In the genomic region with DNA sequence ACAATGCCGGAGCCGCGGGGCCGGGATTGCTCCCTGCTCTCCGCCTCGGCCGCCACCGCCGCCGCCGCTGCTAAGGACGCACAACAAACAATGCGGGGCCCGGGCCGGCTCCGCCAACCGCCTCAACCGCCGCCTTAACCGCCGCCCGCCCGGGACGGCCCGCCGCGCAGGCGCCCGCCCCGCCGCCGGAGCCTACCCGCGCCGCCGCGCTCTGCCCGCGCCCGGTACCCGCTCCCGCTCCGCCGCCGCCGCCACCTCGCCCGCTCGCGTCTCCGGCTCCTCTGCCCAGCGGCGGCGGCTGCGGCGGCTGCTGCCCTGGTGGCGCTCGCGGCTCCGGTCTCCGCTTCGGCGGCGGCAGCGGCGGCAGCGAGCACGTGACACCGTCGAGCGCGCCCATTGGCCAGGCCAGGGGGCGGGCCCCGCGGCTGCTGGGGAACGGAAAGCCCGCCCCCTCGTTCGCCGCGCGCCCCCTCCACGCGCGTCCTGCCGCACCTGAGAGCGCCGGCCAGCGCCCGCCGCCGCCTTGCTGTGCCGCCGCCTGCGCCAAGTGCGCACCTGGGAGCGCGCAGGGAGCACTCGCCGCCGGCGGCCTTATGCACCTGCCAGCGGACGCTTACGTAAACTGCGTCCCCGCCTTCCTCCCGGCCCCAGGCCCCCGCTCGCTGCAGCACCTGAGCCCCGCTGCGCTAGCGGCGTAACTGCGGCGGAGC, we compare ENCODE assay signal across 8 cellular contexts. TPM values are rescaled to one million over a fixed set of nuclear protein-coding genes. Genes with fewer than 3 reads are reported as not detected.
DNase-seq lines count a peak whose midpoint lies in the region; ATAC-seq and TF ChIP-seq lines count a peak whose summit lies in the region.

STRBP (minus strand) TSS at position 347 of the 710 bp plus-strand sequence. CDS start 84,452 bp downstream, outside the sequence.

- peak; percentile 93 for DNase-seq in Ammon's horn (ENCODE audit: low spot score)
- peak; percentile 96 for DNase-seq in GM19238 (ENCODE audit: insufficient read length, low spot score)
- DNase-seq in NCI-H460 (ENCODE audit: extremely low read depth, low read depth): peak; percentile 78
- DNase-seq in activated CD4-positive, alpha-beta T cell treated with anti-CD3 and anti-CD28 coated beads for 36 hours: peak; percentile 96
- peak; percentile 91 for DNase-seq in colonic mucosa
- DNase-seq in left kidney (ENCODE audit: low read depth, low spot score): peak; percentile 97
- peak; percentile 90 for DNase-seq in stimulated activated CD4-positive, alpha-beta T cell treated with anti-CD3 and anti-CD28 coated beads, Interleukin-1b, Interleukin-23, amount 100 ng/mL, for 48 hours

- ATAC-seq in HG03439 (IDR thresholded peaks at IDR 0.05; ENCODE audit: unreplicated experiment): peak; percentile 93
- peak; percentile 93 for ATAC-seq in activated CD4-positive, alpha-beta T cell treated with anti-CD3 and anti-CD28 coated beads for 36 hours

- POLR2A ChIA-PET in activated CD4-positive, alpha-beta T cell treated with anti-CD3 and anti-CD28 coated beads for 36 hours (lab: Charles Lee): no interaction called here

- H3K27ac Mint-ChIP-seq in activated CD4-positive, alpha-beta T cell treated with anti-CD3 and anti-CD28 coated beads for 36 hours: peak within 1 kb of the TSS; percentile 26

- CTCF ChIA-PET in activated CD4-positive, alpha-beta T cell treated with anti-CD3 and anti-CD28 coated beads for 36 hours (lab: Charles Lee): interaction anchor here (0.7 to 1.5 kb wide), 6 partner anchors 9 to 337 kb away, joined by 3 to 7 read pairs (median 3); partner anchors contain the start of gene ZBTB26

- peak within 1 kb of the TSS; percentile 66 for H3K27ac ChIP-seq in colonic mucosa

- no peaks in the 10 kb centered on the region for H3K36me3 ChIP-seq in colonic mucosa

- no peaks in the 10 kb centered on the region for H3K9me3 ChIP-seq in colonic mucosa

- H3K36me3 Mint-ChIP-seq in activated CD4-positive, alpha-beta T cell treated with anti-CD3 and anti-CD28 coated beads for 36 hours (ENCODE audit: low read depth): no peaks in the 10 kb centered on the region

- H3K9me3 Mint-ChIP-seq in activated CD4-positive, alpha-beta T cell treated with anti-CD3 and anti-CD28 coated beads for 36 hours (ENCODE audit: low read depth): no peaks in the 10 kb centered on the region

- no peak for TF ChIP-seq CTCF in colonic mucosa (IDR thresholded peaks at IDR 0.05)

- peaks cover 32% of the 10 kb centered on the region for H3K4me1 Mint-ChIP-seq in activated CD4-positive, alpha-beta T cell treated with anti-CD3 and anti-CD28 coated beads for 36 hours

- H3K27me3 ChIP-seq in colonic mucosa: no peaks in the 10 kb centered on the region

- peaks cover 9% of the 10 kb centered on the region for H3K4me1 ChIP-seq in colonic mucosa

- no peaks in the 10 kb centered on the region for H3K27me3 Mint-ChIP-seq in activated CD4-positive, alpha-beta T cell treated with anti-CD3 and anti-CD28 coated beads for 36 hours

- H3K4me3 Mint-ChIP-seq in activated CD4-positive, alpha-beta T cell treated with anti-CD3 and anti-CD28 coated beads for 36 hours: peak within 1 kb of the TSS; percentile 73

- H3K9ac ChIP-seq in colonic mucosa (ENCODE audit: low read depth in 2 of 2, low read length in 2 of 2): peak within 1 kb of the TSS; percentile 73 to 88

- intact Hi-C loops in activated CD4-positive, alpha-beta T cell treated with anti-CD3 and anti-CD28 coated beads for 36 hours (cut with DNase I, micrococcal nuclease): loop anchor here (1.0 to 2.0 kb wide), 7 partner anchors 36 to 363 kb away; partner anchors contain the start of genes RABGAP1 (in 1 of the 2), RC3H2 (in 1 of the 2) and ZBTB6 (in 1 of the 2)
- intact Hi-C loops in colonic mucosa (cut with DNase I): no loop called here

- peak within 1 kb of the TSS; percentile 72 for H3K4me3 ChIP-seq in colonic mucosa

RNA-seq across cellular contexts. Expression of gene STRBP, which starts in this region (rescaled TPM):
- 23.2 and 26.0 TPM in 2 replicates for total RNA-seq in NCI-H460 (2014; rRNA removed; shearing (Covaris generic))
- 15.8 and 19.3 TPM in 2 replicates for polyA plus RNA-seq in NCI-H460 (2014; cell fraction: nucleus; rRNA removed)
- total RNA-seq in activated CD4-positive, alpha-beta T cell treated with anti-CD3 and anti-CD28 coated beads for 36 hours: 10 to 100 TPM; 31.6 to 34.8 TPM
- total RNA-seq in colonic mucosa: 10 to 100 TPM; 37.5 to 53.5 TPM

Comparison
In these comparisons a context has a peak if more than half of its experiments do, and no peak if none do; other contexts are left out.
1. Peak in every context shown above with its lines: DNase-seq, ATAC-seq, H3K4me3 ChIP-seq and H3K27ac ChIP-seq.